Comparison of ENCODE assay signal across 8 cellular contexts in genomic region chr2:24918326-24919099, GRCh38. TPM values are rescaled to one million over a fixed set of nuclear protein-coding genes. Genes with fewer than 3 reads are reported as not detected.
DNase-seq lines count a peak whose midpoint lies in the region; ATAC-seq and TF ChIP-seq lines count a peak whose summit lies in the region.

No MANE protein-coding gene starts in this region.

- H3F3A ChIP-seq in GM23338 (replicated peaks; ENCODE audit: low read depth), result peaks cover 4% of the 10 kb centered on the region; the same call in 1 of the 2 replicates

- H3K9me3 Mint-ChIP-seq in GM23338, result 0 out of 3 replicates have a peak, but pooled peaks cover 3% of the 10 kb centered on the region

- peaks cover 12% of the 10 kb centered on the region for H3K79me2 ChIP-seq in GM23338 (replicated peaks; ENCODE audit: insufficient read depth)

- in situ Hi-C loops in KBM-7 (cut with MboI; ENCODE audit: low pct_unique_long_range_greater_than_20kb, low sequenced_read_pairs), result no loop called here

- DNase-seq in GM23338 (ENCODE audit: low spot score) (no peak), foreskin fibroblast (peak in 1 of 2 donors; percentile 59), KBM-7 (no peak), OCI-M1 (lab: John Stamatoyannopoulos, UW) (no peak), NCI-H2081 treated with DMSO at 0.1 percent for 48 hours (lab: John Stamatoyannopoulos, UW) (no peak), mucosa of descending colon (no peak)

- H3K4me1 Mint-ChIP-seq in GM23338, result peaks cover 29% of the 10 kb centered on the region

- H3K27me3 Mint-ChIP-seq in GM23338 (ENCODE audit: insufficient read depth, low read depth, poor library complexity), result peaks cover 11% of the 10 kb centered on the region

- TF ChIP-seq CTCF in GM23338 (conservative IDR thresholded peaks at IDR 0.05; ENCODE audit: low read depth in 2 of 2) (no peak), VCaP (conservative IDR thresholded peaks at IDR 0.05) (no peak), foreskin fibroblast (IDR thresholded peaks at IDR 0.05; ENCODE audit: low read depth, low read length) (no peak), mucosa of descending colon (IDR thresholded peaks at IDR 0.05) (no peak)

- peak overlapping the region; percentile 89 for H3K4me2 ChIP-seq in GM23338

- H4K20me1 ChIP-seq in GM23338 (replicated peaks; ENCODE audit: insufficient read depth), result peaks cover 11% of the 10 kb centered on the region; the same call in 1 of the 2 replicates

- intact Hi-C loops in mucosa of descending colon (cut with DNase I, micrococcal nuclease), result no loop called here

- peaks cover 6% of the 10 kb centered on the region for H3K4me1 ChIP-seq in GM23338 (ENCODE audit: insufficient read depth)
- peaks cover 9% of the 10 kb centered on the region for H3K4me1 ChIP-seq in mucosa of descending colon (ENCODE audit: low read depth)

- ATAC-seq in GM23338 (no peak), mucosa of descending colon (no peak)

- H2AFZ ChIP-seq in GM23338, result peak overlapping the region; percentile 90; the same call in 1 of the 2 replicates

- no peaks in the 10 kb centered on the region for H3K27me3 ChIP-seq in GM23338 (ENCODE audit: insufficient read depth)

- H3K4me3 ChIP-seq in GM23338 (peak overlapping the region; percentile 71), foreskin fibroblast (ENCODE audit: low read depth in 1 of 2, low read length in 2 of 2) (peak overlapping the region; percentile 48 to 73), skin epidermis (peak overlapping the region; percentile 34 to 70 (median 55)), mucosa of descending colon (no peak overlapping the region)

- peak overlapping the region; percentile 77 for H3K4me3 Mint-ChIP-seq in GM23338

- no peak overlapping the region for H3K27ac Mint-ChIP-seq in GM23338

- H3K27ac ChIP-seq in GM23338 (ENCODE audit: low read depth), result no peak overlapping the region
- peak overlapping the region; percentile 82 for H3K27ac ChIP-seq in VCaP
- peak overlapping the region in 18 of 21 experiments; percentile 47 to 87 (median 73) for H3K27ac ChIP-seq in skin epidermis

- H3K9me3 ChIP-seq in mucosa of descending colon, result no peaks in the 10 kb centered on the region

- H3K36me3 Mint-ChIP-seq in GM23338 (ENCODE audit: low read depth), result peaks cover 8% of the 10 kb centered on the region; the same call in 1 of the 3 replicates

- no peaks in the 10 kb centered on the region for H3K36me3 ChIP-seq in GM23338 (ENCODE audit: insufficient read depth)
- no peaks in the 10 kb centered on the region for H3K36me3 ChIP-seq in mucosa of descending colon (ENCODE audit: low read depth)

- H3K9me2 ChIP-seq in GM23338 (ENCODE audit: insufficient read depth), result no peaks in the 10 kb centered on the region

TF ChIP-seq in GM23338, 12 proteins besides CTCF, POLR2A, EP300 and RAD21 (continues in another document):
- TF ChIP-seq STAT1 (IDR thresholded peaks at IDR 0.05; ENCODE audit: unreplicated experiment) (no peak), ZNF331 (CRISPR knock-in tag; IDR thresholded peaks at IDR 0.05; ENCODE audit: low read depth) (no peak), ZNF462 (CRISPR knock-in tag; IDR thresholded peaks at IDR 0.05) (no peak), JUNB (IDR thresholded peaks at IDR 0.05; ENCODE audit: unreplicated experiment) (no peak), POLR2AphosphoS5 (IDR thresholded peaks at IDR 0.05; ENCODE audit: low read depth) (no peak), ZNF114 (CRISPR knock-in tag; IDR thresholded peaks at IDR 0.05) (no peak), NANOG (IDR thresholded peaks at IDR 0.05; ENCODE audit: borderline replicate concordance) (no peak), EZH2 (IDR thresholded peaks at IDR 0.05; ENCODE audit: low read depth, unreplicated experiment) (no peak), CREB1 (CRISPR knock-in tag; IDR thresholded peaks at IDR 0.05; ENCODE audit: low read depth) (no peak), ETS1 (IDR thresholded peaks at IDR 0.05) (no peak)

RNA-seq across cellular contexts. Expression of gene ADCY3, which starts 1.5 kb away (rescaled TPM):
- total RNA-seq in GM23338 (2014; rRNA removed; shearing (Covaris generic)), result 30.1 and 32.4 TPM in 2 replicates
- polyA plus RNA-seq in GM23338 (2016; fragmentation: Nextera tagmentation; extraction: Ambion mirVana), result 9.5 and 9.7 TPM in 2 replicates
- 10 to 100 TPM; 24.9 to 30.4 (median 25.3) TPM for total RNA-seq in mucosa of descending colon

RNA-seq across cellular contexts. Expression of gene DNAJC27, which starts 53.2 kb away (rescaled TPM):
- 2.4 and 5.3 TPM in 2 replicates for total RNA-seq in GM23338 (2014; rRNA removed; shearing (Covaris generic))
- polyA plus RNA-seq in GM23338 (2016; fragmentation: Nextera tagmentation; extraction: Ambion mirVana), result 1.9 and 2.6 TPM in 2 replicates
- 10 to 100 TPM in 1 of 3 donors, 1 to 10 TPM in 2; 4.9 to 11.0 (median 6.4) TPM for total RNA-seq in mucosa of descending colon
